ENCODE assay signal across 28 cellular contexts in genomic region chr2:240203031-240203841, GRCh38.
DNase-seq lines count a peak whose midpoint lies in the region; ATAC-seq and TF ChIP-seq lines count a peak whose summit lies in the region.
"Had no signal": no experiment of that assay in that cellular context is flagged by ENCODE, and none has a peak within 500 bp of the region (broad histone marks: within the 10 kb centered on the region; RNA-seq: fewer than 3 reads in every experiment).

No MANE protein-coding gene starts in this region.

- ATAC-seq in GM23338 (no peak), right lobe of liver (no peak), HG03460 (IDR thresholded peaks at IDR 0.05; ENCODE audit: unreplicated experiment) (no peak)
- ATAC-seq: activated T-cell treated with anti-CD3 and anti-CD28 coated beads, Interleukin-2, amount 50 U/mL, for 4 hours; heart right ventricle; stimulated activated effector memory CD8-positive, alpha-beta T cell treated with anti-CD3 and anti-CD28 coated beads, Interleukin-12 subunit alpha, Interleukin-12 subunit beta, amount 100 ng/mL, for 72 hours had no signal

- WGBS in right lobe of liver (ENCODE audit: insufficient coverage, low coverage, low lambda C conversion rate, missing lambda C conversion rate), result 68% methylated on average over 12 of the region's 14 CpGs

- no peak for TF ChIP-seq POLR2A in right lobe of liver (IDR thresholded peaks at IDR 0.05)

- DNase-seq in GM23338 (ENCODE audit: low spot score) (peak; percentile 16), right lobe of liver (peak in 2 of 3 donors; percentile 21 to 26), retina (peak; percentile 66), WERI-Rb-1 (no peak), substantia nigra (lab: John Stamatoyannopoulos, UW) (no peak), MM.1S (no peak)
- DNase-seq: ACHN; activated CD4-positive, alpha-beta T cell treated with anti-CD3 and anti-CD28 coated beads for 48 hours; central memory CD4-positive, alpha-beta T cell; esophagus squamous epithelium; HCEC 1CT; heart right ventricle; Kasumi-1; MV-4-11; NCI-H1436; NCI-H2107; NCI-H345; Peyer's patch; SIG-M5; trophoblast cell had no signal

- H2AFZ ChIP-seq in GM23338 (no peak overlapping the region), MM.1S (ENCODE audit: low read length) (no peak overlapping the region)

- H3K36me3 Mint-ChIP-seq in GM23338 (ENCODE audit: low read depth) (no peaks in the 10 kb centered on the region), brain (peaks cover 6% of the 10 kb centered on the region)
- H3K36me3 Mint-ChIP-seq: stimulated activated effector memory CD8-positive, alpha-beta T cell treated with anti-CD3 and anti-CD28 coated beads, Interleukin-12 subunit alpha, Interleukin-12 subunit beta, amount 100 ng/mL, for 72 hours had no signal

- peaks cover 17% of the 10 kb centered on the region for H3K4me1 Mint-ChIP-seq in GM23338
- peaks cover 65% of the 10 kb centered on the region for H3K4me1 Mint-ChIP-seq in brain

- no peaks in the 10 kb centered on the region for H3K9me3 ChIP-seq in right lobe of liver
- H3K9me3 ChIP-seq in WERI-Rb-1 (ENCODE audit: severe bottlenecking), result no peaks in the 10 kb centered on the region
- no peaks in the 10 kb centered on the region for H3K9me3 ChIP-seq in MM.1S (replicated peaks; ENCODE audit: insufficient read depth, low read length)
- H3K9me3 ChIP-seq: Peyer's patch had no signal

- H3K4me3 Mint-ChIP-seq in GM23338 (no peak overlapping the region), brain (peak overlapping the region in 2 of 5 experiments; percentile 53 to 57)
- H3K4me3 Mint-ChIP-seq: activated T-cell treated with anti-CD3 and anti-CD28 coated beads, Interleukin-2, amount 50 U/mL, for 4 hours; dendritic cell treated with granulocyte-macrophage colony-stimulating factor and Interleukin-4, amounts not matched to agents 40 ng/mL and 50 ng/mL, for 4 days; stimulated activated effector memory CD8-positive, alpha-beta T cell treated with anti-CD3 and anti-CD28 coated beads, Interleukin-12 subunit alpha, Interleukin-12 subunit beta, amount 100 ng/mL, for 72 hours had no signal

- H3K4me2 ChIP-seq in GM23338, result no peak overlapping the region
- H3K4me2 ChIP-seq in MM.1S (ENCODE audit: low read depth, low read length), result no peak overlapping the region

- H3K9ac ChIP-seq in MM.1S (ENCODE audit: low read length), result no peak overlapping the region

- H4K20me1 ChIP-seq in GM23338 (replicated peaks; ENCODE audit: insufficient read depth) (no peaks in the 10 kb centered on the region), MM.1S (ENCODE audit: insufficient read depth, low read length) (no peaks in the 10 kb centered on the region)

- H3K27ac Mint-ChIP-seq in GM23338 (no peak overlapping the region), brain (peak overlapping the region; percentile 75 to 95 (median 84))
- H3K27ac Mint-ChIP-seq: dendritic cell treated with granulocyte-macrophage colony-stimulating factor and Interleukin-4, amounts not matched to agents 40 ng/mL and 50 ng/mL, for 4 days; progenitor cell of endocrine pancreas; stimulated activated effector memory CD8-positive, alpha-beta T cell treated with anti-CD3 and anti-CD28 coated beads, Interleukin-12 subunit alpha, Interleukin-12 subunit beta, amount 100 ng/mL, for 72 hours had no signal

- H3K27me3 Mint-ChIP-seq in GM23338 (ENCODE audit: insufficient read depth, low read depth, poor library complexity) (peaks cover 10% of the 10 kb centered on the region), brain (no peaks in the 10 kb centered on the region)

- TF ChIP-seq CTCF in GM23338 (conservative IDR thresholded peaks at IDR 0.05; ENCODE audit: low read depth in 2 of 2) (no peak), brain (conservative IDR thresholded peaks at IDR 0.05) (no peak), right lobe of liver (IDR thresholded peaks at IDR 0.05) (no peak), WERI-Rb-1 (IDR thresholded peaks at IDR 0.05; ENCODE audit: low read depth, low read length) (no peak), MM.1S (IDR thresholded peaks at IDR 0.05; ENCODE audit: low read length) (no peak)

- no peak overlapping the region for H3K4me3 ChIP-seq in GM23338
- no peak overlapping the region for H3K4me3 ChIP-seq in right lobe of liver
- H3K4me3 ChIP-seq in WERI-Rb-1 (ENCODE audit: low read depth, low read length), result no peak overlapping the region
- H3K4me3 ChIP-seq in MM.1S (ENCODE audit: low read length), result no peak overlapping the region
- H3K4me3 ChIP-seq: esophagus squamous epithelium, heart right ventricle, lung, Peyer's patch had no signal

- H3K9me2 ChIP-seq in GM23338 (ENCODE audit: insufficient read depth), result no peaks in the 10 kb centered on the region
- H3K9me2 ChIP-seq in MM.1S (replicated peaks; ENCODE audit: insufficient read depth, low read length), result no peaks in the 10 kb centered on the region

- H3K79me2 ChIP-seq in GM23338 (replicated peaks; ENCODE audit: insufficient read depth) (no peaks in the 10 kb centered on the region), MM.1S (ENCODE audit: low read length) (no peaks in the 10 kb centered on the region)

- H3K27ac ChIP-seq in GM23338 (ENCODE audit: low read depth), result no peak overlapping the region
- no peak overlapping the region for H3K27ac ChIP-seq in right lobe of liver
- H3K27ac ChIP-seq in WERI-Rb-1, result no peak overlapping the region
- H3K27ac ChIP-seq in substantia nigra (ENCODE audit: low read depth, low read length, poor library complexity, severe bottlenecking), result no peak overlapping the region
- no peak overlapping the region for H3K27ac ChIP-seq in MM.1S (ENCODE audit: low read length)
- H3K27ac ChIP-seq: esophagus squamous epithelium, heart right ventricle, Peyer's patch, VCaP had no signal

- H3K36me3 ChIP-seq in GM23338 (ENCODE audit: insufficient read depth) (no peaks in the 10 kb centered on the region), right lobe of liver (no peaks in the 10 kb centered on the region), WERI-Rb-1 (no peaks in the 10 kb centered on the region), MM.1S (replicated peaks; ENCODE audit: insufficient read depth, low read length) (no peaks in the 10 kb centered on the region)
- H3K36me3 ChIP-seq: esophagus squamous epithelium, heart right ventricle, Peyer's patch had no signal

- H3K9me3 Mint-ChIP-seq in GM23338, result peaks cover 14% of the 10 kb centered on the region; the same call in 2 of the 3 replicates
- H3K9me3 Mint-ChIP-seq in brain, result peaks cover 10 to 24% (median 20%) of the 10 kb centered on the region in 5 experiments
- H3K9me3 Mint-ChIP-seq: activated T-cell treated with anti-CD3 and anti-CD28 coated beads, Interleukin-2, amount 50 U/mL, for 4 hours; dendritic cell treated with granulocyte-macrophage colony-stimulating factor and Interleukin-4, amounts not matched to agents 40 ng/mL and 50 ng/mL, for 4 days had no signal

- H3F3A ChIP-seq in GM23338 (replicated peaks; ENCODE audit: low read depth) (no peaks in the 10 kb centered on the region), MM.1S (ENCODE audit: insufficient read depth, low read length) (no peaks in the 10 kb centered on the region)

- H3K27me3 ChIP-seq in GM23338 (ENCODE audit: insufficient read depth) (no peaks in the 10 kb centered on the region), right lobe of liver (no peaks in the 10 kb centered on the region), WERI-Rb-1 (ENCODE audit: insufficient read depth, low read depth, severe bottlenecking) (no peaks in the 10 kb centered on the region), MM.1S (replicated peaks; ENCODE audit: insufficient read depth, low read length) (peaks cover 71% of the 10 kb centered on the region)
- H3K27me3 ChIP-seq: Peyer's patch had no signal

- H3K4me1 ChIP-seq in GM23338 (ENCODE audit: insufficient read depth) (peaks cover 11% of the 10 kb centered on the region), right lobe of liver (no peaks in the 10 kb centered on the region), MM.1S (ENCODE audit: low read length) (no peaks in the 10 kb centered on the region)
- H3K4me1 ChIP-seq: Peyer's patch had no signal

- intact Hi-C loops in right lobe of liver (cut with DNase I), result no loop called here

TF ChIP-seq in GM23338, 12 proteins besides CTCF, POLR2A, EP300 and RAD21 (continues in another document):
- no peak for TF ChIP-seq JUNB (IDR thresholded peaks at IDR 0.05; ENCODE audit: unreplicated experiment)
- no peak for TF ChIP-seq NANOG (IDR thresholded peaks at IDR 0.05; ENCODE audit: borderline replicate concordance)
- TF ChIP-seq POLR2AphosphoS5 (IDR thresholded peaks at IDR 0.05; ENCODE audit: low read depth), result no peak

Comparison
In these comparisons a context has a peak if more than half of its experiments do, and no peak if none do; other contexts are left out.
1. DNase-seq: peak in GM23338 (single experiment), right lobe of liver (2 of 3) and retina (single experiment); none in WERI-Rb-1 (single experiment), substantia nigra (0 of 49) and MM.1S (single experiment).